Comparison of ENCODE assay signal across 16 cellular contexts in the genomic region with DNA sequence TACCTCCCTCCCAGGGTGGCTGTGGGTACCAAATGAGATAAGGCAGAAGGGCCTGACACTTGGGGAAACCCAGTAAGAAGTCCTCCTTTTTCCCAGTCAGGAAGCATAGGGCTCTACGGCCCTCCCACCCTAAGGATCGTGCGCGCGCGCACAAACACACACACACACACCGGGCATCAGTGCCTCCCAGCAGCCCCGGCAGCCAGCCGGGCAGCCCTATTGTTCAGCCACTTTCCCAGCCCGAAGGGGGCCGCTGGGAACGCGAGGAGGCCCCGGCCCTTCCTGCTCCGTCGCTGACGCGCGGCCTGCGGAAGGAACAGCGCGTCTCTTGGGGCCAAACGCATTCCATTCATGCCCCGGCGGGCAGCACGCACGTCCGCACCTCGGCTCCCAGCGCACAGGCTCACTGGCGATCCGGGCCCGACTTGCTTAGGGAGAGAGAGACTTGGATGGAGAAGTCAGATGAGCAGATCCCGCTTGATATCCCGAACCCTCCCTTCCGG. TPM values are rescaled to one million over a fixed set of nuclear protein-coding genes. Genes with fewer than 3 reads are reported as not detected.
A peak's percentile ranks its signal among the peaks of the same experiment; 100 is the strongest.
DNase-seq lines count a peak whose midpoint lies in the region; ATAC-seq and TF ChIP-seq lines count a peak whose summit lies in the region.
"Had no signal": no experiment of that assay in that cellular context is flagged by ENCODE, and none has a peak within 500 bp of the region (broad histone marks: within the 10 kb centered on the region; RNA-seq: fewer than 3 reads in every experiment).

No MANE protein-coding gene starts in this region.

- H3K36me3 ChIP-seq in brain microvascular endothelial cell (replicated peaks) (no peaks in the 10 kb centered on the region), mucosa of rectum (ENCODE audit: control insufficient read depth in 2 of 2, insufficient read depth in 2 of 2, low read length in 2 of 2) (no peaks in the 10 kb centered on the region), testis (ENCODE audit: low read depth, missing control alignments) (no peaks in the 10 kb centered on the region)
- H3K36me3 ChIP-seq: BLaER1 had no signal

- H3K4me3 ChIP-seq in brain microvascular endothelial cell (ENCODE audit: low read depth, low read length) (no peak overlapping the region), mucosa of rectum (ENCODE audit: low read length in 2 of 2) (no peak overlapping the region), testis (peak overlapping the region; percentile 27 to 50)
- H3K4me3 ChIP-seq: BLaER1 had no signal

- H3K9me3 Mint-ChIP-seq in Calu3 (ENCODE audit: low read depth, unreplicated experiment): peaks cover 3% of the 10 kb centered on the region

- H3K4me1 ChIP-seq in mucosa of rectum (ENCODE audit: control insufficient read depth in 2 of 2, insufficient read depth in 2 of 2, low read length in 2 of 2) (peaks cover 9 to 21% of the 10 kb centered on the region in 2 donors), testis (peaks cover 21% of the 10 kb centered on the region)

- no peak overlapping the region for H3K27ac Mint-ChIP-seq in Calu3 (ENCODE audit: unreplicated experiment)

- no peak overlapping the region for H3K4me3 Mint-ChIP-seq in Calu3 (ENCODE audit: low read depth, unreplicated experiment)

- H3K9ac ChIP-seq in mucosa of rectum (ENCODE audit: low read depth in 1 of 2, low read length in 2 of 2): no peak overlapping the region
- H3K9ac ChIP-seq: BLaER1 had no signal

- CTCF ChIA-PET in Calu3 (lab: Charles Lee): no interaction called here

- in situ Hi-C loops in brain microvascular endothelial cell (cut with HindIII; ENCODE audit: low pct_ligation_motif_present, low sequenced_read_pairs): no loop called here

- H3K27ac ChIP-seq in brain microvascular endothelial cell (peak overlapping the region; percentile 70), mucosa of rectum (ENCODE audit: low read depth in 2 of 2, low read length in 2 of 2) (peak overlapping the region; percentile 29 to 39), testis (peak overlapping the region in 1 of 2 donors; percentile 33)
- H3K27ac ChIP-seq: BLaER1 had no signal

- TF ChIP-seq CTCF in brain microvascular endothelial cell (IDR thresholded peaks at IDR 0.05; ENCODE audit: low read depth, low read length, missing control alignments): no peak
- no peak for TF ChIP-seq CTCF in testis (IDR thresholded peaks at IDR 0.05)
- no peak for TF ChIP-seq CTCF in Calu3 (IDR thresholded peaks at IDR 0.05; ENCODE audit: unreplicated experiment)

- H3K36me3 Mint-ChIP-seq in Calu3 (ENCODE audit: insufficient read depth, unreplicated experiment): no peaks in the 10 kb centered on the region

- H3K9me3 ChIP-seq in mucosa of rectum (ENCODE audit: control insufficient read depth in 2 of 2, low read length in 2 of 2): no peaks in the 10 kb centered on the region
- no peaks in the 10 kb centered on the region for H3K9me3 ChIP-seq in testis

- no peak for TF ChIP-seq POLR2A in testis (IDR thresholded peaks at IDR 0.05)

- H3K4me1 Mint-ChIP-seq in Calu3 (ENCODE audit: low read depth, unreplicated experiment): peaks cover 26% of the 10 kb centered on the region

- ATAC-seq in Right ventricle myocardium superior (ENCODE audit: poor library complexity): peak; percentile 84
- no peak for ATAC-seq in GM18520 (IDR thresholded peaks at IDR 0.05; ENCODE audit: unreplicated experiment)
- ATAC-seq: PC-3 had no signal

- BruUV-seq in Calu3 (replicated peaks; lab: Mats Ljungman, UMichigan): no TSS peak

- peak; percentile 89 for DNase-seq in brain microvascular endothelial cell
- DNase-seq in Right ventricle myocardium superior: peak; percentile 93
- no peak for DNase-seq in testis
- DNase-seq in Calu3: no peak
- no peak for DNase-seq in OCI-M1 (lab: John Stamatoyannopoulos, UW)
- DNase-seq in NCI-H2196 (lab: John Stamatoyannopoulos, UW; ENCODE audit: unreplicated experiment): no peak
- DNase-seq: activated naive CD4-positive, alpha-beta T cell treated with anti-CD3 and anti-CD28 coated beads, Interleukin-2, amount 50 U/mL, for 16 hours; erythroblast; KBM-7; NCI-H2029 treated with DMSO at 0.1 percent for 48 hours; PC-3; stimulated activated naive CD4-positive, alpha-beta T cell; T-helper 2 cell had no signal

- peaks cover 8% of the 10 kb centered on the region for H3K27me3 Mint-ChIP-seq in Calu3 (ENCODE audit: unreplicated experiment)

- no peaks in the 10 kb centered on the region for H3K27me3 ChIP-seq in brain microvascular endothelial cell (replicated peaks)
- no peaks in the 10 kb centered on the region for H3K27me3 ChIP-seq in mucosa of rectum (ENCODE audit: control insufficient read depth in 2 of 2, insufficient read depth in 2 of 2, low read length in 2 of 2)
- no peaks in the 10 kb centered on the region for H3K27me3 ChIP-seq in testis
- H3K27me3 ChIP-seq: BLaER1 had no signal

- intact Hi-C loops in Right ventricle myocardium superior (cut with DNase I) (loop anchor here (2.0 kb wide), 1 partner anchor 16 kb away; no protein-coding TSS in a partner anchor), testis (cut with DNase I; ENCODE audit: low total_unique reads) (no loop called here), Calu3 (cut with micrococcal nuclease; ENCODE audit: unreplicated experiment) (no loop called here)

- 43 to 56% methylated on average over 27 to 28 of the region's 36 CpGs for WGBS in testis, 2 donors

RNA-seq across cellular contexts. Expression of gene DUSP1, which starts 22.6 kb away (rescaled TPM):
- total RNA-seq in Right ventricle myocardium superior (122 TPM), testis (100 to 1,000 TPM; 159 to 172 TPM), Calu3 (2022) (38.1 and 50.5 TPM in 2 replicates)
- 86.2 TPM for polyA plus RNA-seq in testis (ENCODE audit: insufficient read depth, low read depth, low replicate concordance)

Comparison
In these comparisons a context has a peak if more than half of its experiments do, and no peak if none do; other contexts are left out.
1. DNase-seq: peak in brain microvascular endothelial cell (single experiment) and Right ventricle myocardium superior (single experiment); none in testis (single experiment), Calu3 (single experiment), OCI-M1 (single experiment) and NCI-H2196 (single experiment).
2. H3K4me3 ChIP-seq: peak in testis (2 of 2); none in brain microvascular endothelial cell (single experiment) and mucosa of rectum (0 of 2).